Comparison of ENCODE assay signal across 17 cellular contexts in the genomic region with DNA sequence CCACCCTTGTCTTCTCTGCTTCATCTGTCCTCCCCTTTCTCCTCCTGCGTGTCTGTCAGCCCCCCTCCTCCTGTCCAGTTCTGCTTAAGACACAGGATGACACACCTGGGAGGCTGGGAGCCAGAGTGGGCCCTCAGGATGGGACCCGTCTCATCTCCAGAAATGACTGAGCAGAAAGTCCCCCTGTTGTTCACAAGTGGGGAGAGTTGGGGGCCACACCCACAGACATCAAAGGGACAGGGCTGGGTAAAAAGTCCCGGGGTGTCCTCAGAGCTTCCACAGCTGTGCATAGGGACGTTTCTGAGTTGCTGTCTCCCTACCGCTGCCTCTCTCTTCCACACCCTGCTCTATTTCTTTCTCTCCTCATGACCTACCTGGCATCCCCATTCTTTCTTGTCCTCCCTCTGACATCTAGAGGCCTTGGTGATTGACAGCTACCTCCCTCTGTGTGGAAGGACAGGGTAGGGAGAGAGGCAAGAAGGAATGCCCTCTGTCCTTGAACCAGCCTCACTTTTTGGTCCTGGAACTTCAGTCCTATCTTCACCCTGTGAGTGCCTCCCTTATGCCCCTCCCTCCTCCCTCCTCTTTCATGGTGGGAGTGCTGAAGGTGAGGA. TPM values are rescaled to one million over a fixed set of nuclear protein-coding genes. Genes with fewer than 3 reads are reported as not detected.
A peak's percentile ranks its signal among the peaks of the same experiment; 100 is the strongest.
DNase-seq lines count a peak whose midpoint lies in the region; ATAC-seq and TF ChIP-seq lines count a peak whose summit lies in the region.
"Had no signal": no experiment of that assay in that cellular context is flagged by ENCODE, and none has a peak within 500 bp of the region (broad histone marks: within the 10 kb centered on the region; RNA-seq: fewer than 3 reads in every experiment).

No MANE protein-coding gene starts in this region.

- peak overlapping the region; percentile 13 to 93 (median 82) for H3K27ac Mint-ChIP-seq in CD4-positive, alpha-beta memory T cell

- H3K9ac ChIP-seq in OCI-LY3 (ENCODE audit: low read length): peak overlapping the region; percentile 25; the same call in 1 of the 2 replicates

- peaks cover 6% of the 10 kb centered on the region for H3K27me3 ChIP-seq in CD4-positive, alpha-beta memory T cell (ENCODE audit: insufficient read depth, low read length)
- no peaks in the 10 kb centered on the region for H3K27me3 ChIP-seq in OCI-LY3 (ENCODE audit: low read depth, low read length)

- CTCF ChIA-PET in CD4-positive, alpha-beta memory T cell (lab: Charles Lee; ENCODE audit: partially characterized antibody): interaction anchor here (1.1 to 8.1 kb wide), 10 partner anchors 8 to 55 kb away, joined by 3 to 204 read pairs (median 30); partner anchors contain the start of genes INSRR, NTRK1, PEAR1 and SH2D2A

- no peak overlapping the region for H3K4me3 ChIP-seq in CD4-positive, alpha-beta memory T cell (ENCODE audit: low read length in 2 of 2)
- H3K4me3 ChIP-seq in OCI-LY3 (ENCODE audit: low read length): peak overlapping the region; percentile 43; the same call in 1 of the 2 replicates

- H2AFZ ChIP-seq in OCI-LY3 (ENCODE audit: low read depth, low read length): no peak overlapping the region

- peak in 2 of 5 donors; percentile 43 to 58 for DNase-seq in CD4-positive, alpha-beta memory T cell
- DNase-seq in central memory CD4-positive, alpha-beta T cell: peak; percentile 36
- no peak for DNase-seq in NCI-H1417 treated with DMSO at 0.1 percent for 48 hours (lab: John Stamatoyannopoulos, UW)
- DNase-seq in pons (ENCODE audit: low spot score): no peak
- no peak for DNase-seq in GDM1 (lab: John Stamatoyannopoulos, UW)
- DNase-seq: head of caudate nucleus, left ventricle myocardium superior, NCI-H2171 treated with DMSO at 0.1 percent for 48 hours, small intestine had no signal

- no peaks in the 10 kb centered on the region for H3K79me2 ChIP-seq in OCI-LY3 (ENCODE audit: low read length)

- H3K4me1 Mint-ChIP-seq in CD4-positive, alpha-beta memory T cell: peaks cover 3 to 25% (median 11%) of the 10 kb centered on the region in 4 donors

- H3K27ac ChIP-seq in CD4-positive, alpha-beta memory T cell (ENCODE audit: low read depth, low read length): no peak overlapping the region
- peak overlapping the region; percentile 53; the same call in 1 of the 2 replicates for H3K27ac ChIP-seq in OCI-LY3 (ENCODE audit: low read length)
- H3K27ac ChIP-seq: neutrophil had no signal

- intact Hi-C loops in CD4-positive, alpha-beta memory T cell (cut with micrococcal nuclease): no loop called here

- no peaks in the 10 kb centered on the region for H3K36me3 ChIP-seq in CD4-positive, alpha-beta memory T cell (ENCODE audit: insufficient read depth, low read length)
- H3K36me3 ChIP-seq in OCI-LY3 (replicated peaks; ENCODE audit: low read depth, low read length): no peaks in the 10 kb centered on the region
- H3K36me3 ChIP-seq: neutrophil had no signal

- ATAC-seq in GM19397 (IDR thresholded peaks at IDR 0.05; ENCODE audit: unreplicated experiment) (peak; percentile 47), GM19328 (IDR thresholded peaks at IDR 0.05; ENCODE audit: unreplicated experiment) (no peak)
- ATAC-seq: left ventricle myocardium superior had no signal

- H3K4me3 Mint-ChIP-seq in CD4-positive, alpha-beta memory T cell: peak overlapping the region in 2 of 8 donors; percentile 24 to 39

- H3K36me3 Mint-ChIP-seq in CD4-positive, alpha-beta memory T cell: no peaks in the 10 kb centered on the region

- peaks cover 7 to 29% of the 10 kb centered on the region in 2 donors for H3K27me3 Mint-ChIP-seq in CD4-positive, alpha-beta memory T cell

- no peaks in the 10 kb centered on the region for H4K20me1 ChIP-seq in OCI-LY3 (ENCODE audit: insufficient read depth, low read length)

- TF ChIP-seq CTCF in OCI-LY3 (IDR thresholded peaks at IDR 0.05; ENCODE audit: low read depth, low read length): no peak

- peaks cover 12% of the 10 kb centered on the region for H3K4me1 ChIP-seq in CD4-positive, alpha-beta memory T cell (ENCODE audit: insufficient read depth, low read length)
- peaks cover 65% of the 10 kb centered on the region for H3K4me1 ChIP-seq in OCI-LY3 (ENCODE audit: low read length)

- peak overlapping the region; percentile 80 for H3K4me2 ChIP-seq in OCI-LY3 (ENCODE audit: low read length)

- peaks cover 0 to 1% (median 0%) of the 10 kb centered on the region in 8 donors for H3K9me3 Mint-ChIP-seq in CD4-positive, alpha-beta memory T cell

- POLR2A ChIA-PET in CD4-positive, alpha-beta memory T cell (lab: Charles Lee; ENCODE audit: partially characterized antibody): interaction anchor here (1.2 kb wide), 1 partner anchor 20 kb away, joined by 4 read pairs; the partner anchor contains the start of gene SH2D2A

- H3K9me3 ChIP-seq in CD4-positive, alpha-beta memory T cell (ENCODE audit: control insufficient read depth in 1 of 2, low read length in 2 of 2): no peaks in the 10 kb centered on the region
- no peaks in the 10 kb centered on the region for H3K9me3 ChIP-seq in OCI-LY3 (ENCODE audit: insufficient read depth, low read length)
- H3K9me3 ChIP-seq: neutrophil had no signal

RNA-seq across cellular contexts. Expression of gene SH2D2A, which starts 19.5 kb away (rescaled TPM):
- total RNA-seq in CD4-positive, alpha-beta memory T cell: 10 to 100 TPM; 55.1 to 63.6 TPM
- polyA plus RNA-seq in CD4-positive, alpha-beta memory T cell: 10 to 100 TPM; 29.1 to 53.9 TPM

RNA-seq across cellular contexts. Expression of gene INSRR, which starts 22.8 kb away (rescaled TPM):
- total RNA-seq in CD4-positive, alpha-beta memory T cell: under 1 TPM in 1 of 2 experiments, not detected in 1; 0.06 TPM
- not detected for polyA plus RNA-seq in CD4-positive, alpha-beta memory T cell
- total RNA-seq: bronchial epithelial cell, Daoy, endothelial cell of umbilical vein, OCI-LY7 had no signal
- polyA plus RNA-seq: endothelial cell of umbilical vein had no signal

RNA-seq across cellular contexts. Expression of gene NTRK1, which starts 24.5 kb away (rescaled TPM):
- under 1 TPM in 1 of 2 experiments, not detected in 1; 0.23 TPM for total RNA-seq in CD4-positive, alpha-beta memory T cell
- not detected for polyA plus RNA-seq in CD4-positive, alpha-beta memory T cell
- total RNA-seq: bronchial epithelial cell, endothelial cell of umbilical vein, OCI-LY7 had no signal

RNA-seq across cellular contexts. Expression of gene PEAR1, which starts 57.4 kb away (rescaled TPM):
- total RNA-seq in CD4-positive, alpha-beta memory T cell: under 1 TPM; 0.32 to 0.36 TPM
- polyA plus RNA-seq in CD4-positive, alpha-beta memory T cell: not detected
- total RNA-seq: OCI-LY7 had no signal
